In genomic region chr1:204093756-204094155, GRCh38 we compare ENCODE assay signal across 2 cellular contexts.
TF ChIP-seq lines count a peak whose summit lies in the region.

No MANE protein-coding gene starts in this region.

TF ChIP-seq in HCT116, 20 proteins besides CTCF, POLR2A, EP300 and RAD21:
- TF ChIP-seq MAX (IDR thresholded peaks at IDR 0.05) = no peak
- TF ChIP-seq JUND (IDR thresholded peaks at IDR 0.05) = no peak
- TF ChIP-seq REST (IDR thresholded peaks at IDR 0.05; ENCODE audit: low read depth) = no peak
- TF ChIP-seq EGR1 (IDR thresholded peaks at IDR 0.05; ENCODE audit: low read depth) = no peak
- TF ChIP-seq POLR2AphosphoS5 (IDR thresholded peaks at IDR 0.05; ENCODE audit: low read depth, low read length) = no peak
- no peak for TF ChIP-seq ELF1 (IDR thresholded peaks at IDR 0.05; ENCODE audit: borderline replicate concordance, low read depth)
- TF ChIP-seq SRF (IDR thresholded peaks at IDR 0.05; ENCODE audit: low read depth) = no peak
- TF ChIP-seq ATF3 (IDR thresholded peaks at IDR 0.05) = no peak
- TF ChIP-seq EZH2phosphoT487 (IDR thresholded peaks at IDR 0.05; ENCODE audit: borderline replicate concordance) = no peak
- no peak for TF ChIP-seq CBX3 (IDR thresholded peaks at IDR 0.05; ENCODE audit: low read depth)
- no peak for TF ChIP-seq TCF7L2 (IDR thresholded peaks at IDR 0.05; ENCODE audit: borderline replicate concordance, extremely low read depth, insufficient read depth, insufficient read length)
- TF ChIP-seq ZNF274 (IDR thresholded peaks at IDR 0.05; ENCODE audit: low read depth, low read length) = no peak

TF ChIP-seq in liver, 16 proteins besides CTCF, POLR2A, EP300 and RAD21:
- no peak for TF ChIP-seq FOXA2 (IDR thresholded peaks at IDR 0.05)
- no peak for TF ChIP-seq FOXA1 (IDR thresholded peaks at IDR 0.05)
- TF ChIP-seq ZBTB33 (IDR thresholded peaks at IDR 0.05) = no peak
- TF ChIP-seq EGR1 (IDR thresholded peaks at IDR 0.05; ENCODE audit: low read depth in 2 of 2) = no peak
- no peak for TF ChIP-seq JUND (IDR thresholded peaks at IDR 0.05)
- no peak for TF ChIP-seq SP1 (IDR thresholded peaks at IDR 0.05)
- TF ChIP-seq MAX (IDR thresholded peaks at IDR 0.05) = no peak
- TF ChIP-seq NR2F2 (IDR thresholded peaks at IDR 0.05) = no peak
- TF ChIP-seq ATF3 (IDR thresholded peaks at IDR 0.05) = no peak
- no peak for TF ChIP-seq YY1 (IDR thresholded peaks at IDR 0.05)
- TF ChIP-seq GABPA (IDR thresholded peaks at IDR 0.05 in 1 of 2, conservative IDR thresholded peaks at IDR 0.05 in 1 of 2) = no peak
- no peak for TF ChIP-seq HNF4G (IDR thresholded peaks at IDR 0.05)
- no peak for TF ChIP-seq TAF1 (conservative IDR thresholded peaks at IDR 0.05)
- TF ChIP-seq REST (IDR thresholded peaks at IDR 0.05) = no peak
- no peak for TF ChIP-seq RXRA (IDR thresholded peaks at IDR 0.05)
- TF ChIP-seq HNF4A (conservative IDR thresholded peaks at IDR 0.05) = no peak
